In genomic region chr15:31280037-31280830, GRCh38 we compare ENCODE assay signal across 9 cellular contexts. TPM values are rescaled to one million over a fixed set of nuclear protein-coding genes. Genes with fewer than 3 reads are reported as not detected.
DNase-seq lines count a peak whose midpoint lies in the region; ATAC-seq, FAIRE-seq and TF ChIP-seq lines count a peak whose summit lies in the region.
"Had no signal": no experiment of that assay in that cellular context is flagged by ENCODE, and none has a peak within 500 bp of the region (broad histone marks: within the 10 kb centered on the region; RNA-seq: fewer than 3 reads in every experiment).

No MANE protein-coding gene starts in this region.

- peaks cover 9% of the 10 kb centered on the region for H3K27me3 Mint-ChIP-seq in activated T-helper 2 cell treated with anti-CD3 and anti-CD28 coated beads, Interferon-gamma antibody, Interleukin-2, Interleukin-4, amounts not matched to agents 10 μg/mL and 5 μg/mL and 100 μg/mL, durations not matched to agents 14 hours and 24 hours and 36 hours (ENCODE audit: low read depth)

- no peak for TF ChIP-seq CTCF in tibial nerve (IDR thresholded peaks at IDR 0.05)

- intact Hi-C loops in activated T-helper 2 cell treated with anti-CD3 and anti-CD28 coated beads, Interferon-gamma antibody, Interleukin-2, Interleukin-4, amounts not matched to agents 10 μg/mL and 5 μg/mL and 100 μg/mL, durations not matched to agents 14 hours and 24 hours and 36 hours (cut with micrococcal nuclease) = no loop called here

- H3K36me3 ChIP-seq in tibial nerve = no peaks in the 10 kb centered on the region

- no peak for TF ChIP-seq POLR2A in tibial nerve (IDR thresholded peaks at IDR 0.05)

- no peaks in the 10 kb centered on the region for H3K27me3 ChIP-seq in tibial nerve

- no peaks in the 10 kb centered on the region for H3K9me3 Mint-ChIP-seq in activated T-helper 2 cell treated with anti-CD3 and anti-CD28 coated beads, Interferon-gamma antibody, Interleukin-2, Interleukin-4, amounts not matched to agents 10 μg/mL and 5 μg/mL and 100 μg/mL, durations not matched to agents 14 hours and 24 hours and 36 hours
- H3K9me3 Mint-ChIP-seq: activated T-cell treated with anti-CD3 and anti-CD28 coated beads, Interleukin-2, amount 50 U/mL, for 72 hours had no signal

- H3K27ac Mint-ChIP-seq in activated T-helper 2 cell treated with anti-CD3 and anti-CD28 coated beads, Interferon-gamma antibody, Interleukin-2, Interleukin-4, amounts not matched to agents 10 μg/mL and 5 μg/mL and 100 μg/mL, durations not matched to agents 14 hours and 24 hours and 36 hours = no peak overlapping the region
- H3K27ac Mint-ChIP-seq: activated T-cell treated with anti-CD3 and anti-CD28 coated beads, Interleukin-2, amount 50 U/mL, for 72 hours had no signal

- no peaks in the 10 kb centered on the region for H3K36me3 Mint-ChIP-seq in activated T-helper 2 cell treated with anti-CD3 and anti-CD28 coated beads, Interferon-gamma antibody, Interleukin-2, Interleukin-4, amounts not matched to agents 10 μg/mL and 5 μg/mL and 100 μg/mL, durations not matched to agents 14 hours and 24 hours and 36 hours (ENCODE audit: low read depth)

- no peak overlapping the region for H3K4me3 ChIP-seq in tibial nerve

- H3K27ac ChIP-seq in tibial nerve = peak overlapping the region; percentile 53 to 91 (median 78)

- DNase-seq in activated CD8-positive, alpha-beta memory T cell treated with anti-CD3 and anti-CD28 coated beads for 24 hours = peak; percentile 49
- no peak for DNase-seq in activated CD8-positive, alpha-beta memory T cell treated with anti-CD3 and anti-CD28 coated beads, Interleukin-2, amount 50 U/mL, for 4 hours
- DNase-seq in activated T-helper 2 cell treated with anti-CD3 and anti-CD28 coated beads, Interferon-gamma antibody, Interleukin-2, Interleukin-4, amounts not matched to agents 10 μg/mL and 5 μg/mL and 100 μg/mL, durations not matched to agents 14 hours and 24 hours and 36 hours (ENCODE audit: low spot score) = peak; percentile 1
- DNase-seq in left lobe of liver (ENCODE audit: low spot score) (peak; percentile 77), tibial nerve (ENCODE audit: low spot score in 2 of 2) (no peak), 8988T (no peak), HTR-8/SVneo (ENCODE audit: insufficient read length, low spot score) (no peak)
- DNase-seq: activated T-cell treated with anti-CD3 and anti-CD28 coated beads, Interleukin-2, amount 50 U/mL, for 72 hours had no signal

- H3K4me3 Mint-ChIP-seq in activated T-helper 2 cell treated with anti-CD3 and anti-CD28 coated beads, Interferon-gamma antibody, Interleukin-2, Interleukin-4, amounts not matched to agents 10 μg/mL and 5 μg/mL and 100 μg/mL, durations not matched to agents 14 hours and 24 hours and 36 hours (ENCODE audit: low read depth) = no peak overlapping the region
- H3K4me3 Mint-ChIP-seq: activated T-cell treated with anti-CD3 and anti-CD28 coated beads, Interleukin-2, amount 50 U/mL, for 72 hours had no signal

- WGBS in tibial nerve, 2 donors = 51 to 52% methylated on average over 12 to 15 of the region's 16 CpGs

- peak in 1 of 2 donors; percentile 93 for TF ChIP-seq EP300 in tibial nerve (IDR thresholded peaks at IDR 0.05)

- peaks cover 0 to 39% (median 14%) of the 10 kb centered on the region in 4 donors for H3K4me1 ChIP-seq in tibial nerve

- no peaks in the 10 kb centered on the region for H3K4me1 Mint-ChIP-seq in activated T-helper 2 cell treated with anti-CD3 and anti-CD28 coated beads, Interferon-gamma antibody, Interleukin-2, Interleukin-4, amounts not matched to agents 10 μg/mL and 5 μg/mL and 100 μg/mL, durations not matched to agents 14 hours and 24 hours and 36 hours (ENCODE audit: low read depth)

- H3K9me3 ChIP-seq in tibial nerve = no peaks in the 10 kb centered on the region

- ATAC-seq in left lobe of liver (peak; percentile 82), HG03095 (IDR thresholded peaks at IDR 0.05; ENCODE audit: unreplicated experiment) (no peak)
- ATAC-seq: activated T-cell treated with anti-CD3 and anti-CD28 coated beads, Interleukin-2, amount 50 U/mL, for 72 hours had no signal

- no peak for FAIRE-seq in HTR-8/SVneo (lab: Jason Lieb, UNC)

RNA-seq across cellular contexts. Expression of gene KLF13, which starts 46.4 kb away (rescaled TPM):
- 127 and 132 TPM in 2 replicates for total RNA-seq in activated T-helper 2 cell treated with anti-CD3 and anti-CD28 coated beads, Interferon-gamma antibody, Interleukin-2, Interleukin-4, amounts not matched to agents 10 μg/mL and 5 μg/mL and 100 μg/mL, durations not matched to agents 14 hours and 24 hours and 36 hours
- 91.9 TPM for total RNA-seq in left lobe of liver
- total RNA-seq in tibial nerve = 10 to 100 TPM; 61.2 to 77.9 (median 75.1) TPM

Comparison
In these comparisons a context has a peak if more than half of its experiments do, and no peak if none do; other contexts are left out.
1. DNase-seq: peak in activated CD8-positive, alpha-beta memory T cell treated with anti-CD3 and anti-CD28 coated beads for 24 hours (single experiment), activated T-helper 2 cell treated with anti-CD3 and anti-CD28 coated beads, Interferon-gamma antibody, Interleukin-2, Interleukin-4, amounts not matched to agents 10 μg/mL and 5 μg/mL and 100 μg/mL, durations not matched to agents 14 hours and 24 hours and 36 hours (single experiment) and left lobe of liver (single experiment); none in activated CD8-positive, alpha-beta memory T cell treated with anti-CD3 and anti-CD28 coated beads, Interleukin-2, amount 50 U/mL, for 4 hours (single experiment), tibial nerve (0 of 2), 8988T (single experiment) and HTR-8/SVneo (single experiment).